Comparison of ENCODE assay signal across 1 cellular context in the genomic region with DNA sequence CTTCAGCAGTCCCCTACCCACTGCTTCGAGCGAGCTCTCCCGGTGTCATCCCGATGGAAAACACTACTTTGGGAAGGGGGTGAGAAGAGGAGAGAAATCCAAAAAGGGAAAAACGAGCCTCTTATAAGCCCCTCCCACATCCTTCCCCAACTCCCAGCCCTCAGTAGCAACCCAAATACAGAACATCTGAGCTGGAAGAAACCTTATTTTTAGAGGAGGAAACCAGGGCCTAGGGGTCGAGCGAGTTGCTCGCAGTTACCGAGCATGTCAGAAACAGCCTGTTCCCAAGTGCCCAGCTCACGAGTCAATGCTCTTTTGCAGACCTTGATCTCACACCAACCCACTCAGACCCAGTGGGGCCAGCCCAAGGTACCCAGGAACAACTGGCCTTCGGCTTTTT.
TF ChIP-seq lines count a peak whose summit lies in the region.

No MANE protein-coding gene starts in this region.

TF ChIP-seq in H1, 55 proteins besides CTCF, POLR2A, EP300 and RAD21:
- TF ChIP-seq CEBPB (IDR thresholded peaks at IDR 0.05; ENCODE audit: low read depth, low read length) (no peak), JUN (IDR thresholded peaks at IDR 0.05; ENCODE audit: low read depth, low read length) (no peak), EZH2 (IDR thresholded peaks at IDR 0.05; ENCODE audit: low read depth, low read length, severe bottlenecking) (no peak), TCF12 (IDR thresholded peaks at IDR 0.05; ENCODE audit: low read depth, low read length) (no peak), CTBP2 (IDR thresholded peaks at IDR 0.05; ENCODE audit: borderline replicate concordance, insufficient read depth, insufficient read length, low read length) (no peak), SP1 (IDR thresholded peaks at IDR 0.05; ENCODE audit: low read depth, low read length) (no peak), JUND (IDR thresholded peaks at IDR 0.05; ENCODE audit: low read length) (no peak), KDM1A (IDR thresholded peaks at IDR 0.05; ENCODE audit: borderline replicate concordance, low read length) (no peak), PHF8 (conservative IDR thresholded peaks at IDR 0.05; ENCODE audit: low read depth, low read length) (no peak), HDAC2 (IDR thresholded peaks at IDR 0.05; ENCODE audit: borderline replicate concordance in 1 of 2, low read depth in 2 of 2, low read length in 2 of 2) (no peak), SRF (IDR thresholded peaks at IDR 0.05; ENCODE audit: low read depth, low read length) (no peak), KDM4A (IDR thresholded peaks at IDR 0.05; ENCODE audit: low read depth, low read length, severe bottlenecking) (no peak), SAP30 (IDR thresholded peaks at IDR 0.05; ENCODE audit: insufficient read depth, insufficient replicate concordance, low read length) (no peak), NANOG (IDR thresholded peaks at IDR 0.05; ENCODE audit: insufficient read depth, low read depth, low read length, poor library complexity, severe bottlenecking) (no peak), NRF1 (IDR thresholded peaks at IDR 0.05; ENCODE audit: low read depth, low read length) (no peak), CHD1 (IDR thresholded peaks at IDR 0.05; ENCODE audit: low read depth, low read length) (no peak)
- TF ChIP-seq, protein P1, sequence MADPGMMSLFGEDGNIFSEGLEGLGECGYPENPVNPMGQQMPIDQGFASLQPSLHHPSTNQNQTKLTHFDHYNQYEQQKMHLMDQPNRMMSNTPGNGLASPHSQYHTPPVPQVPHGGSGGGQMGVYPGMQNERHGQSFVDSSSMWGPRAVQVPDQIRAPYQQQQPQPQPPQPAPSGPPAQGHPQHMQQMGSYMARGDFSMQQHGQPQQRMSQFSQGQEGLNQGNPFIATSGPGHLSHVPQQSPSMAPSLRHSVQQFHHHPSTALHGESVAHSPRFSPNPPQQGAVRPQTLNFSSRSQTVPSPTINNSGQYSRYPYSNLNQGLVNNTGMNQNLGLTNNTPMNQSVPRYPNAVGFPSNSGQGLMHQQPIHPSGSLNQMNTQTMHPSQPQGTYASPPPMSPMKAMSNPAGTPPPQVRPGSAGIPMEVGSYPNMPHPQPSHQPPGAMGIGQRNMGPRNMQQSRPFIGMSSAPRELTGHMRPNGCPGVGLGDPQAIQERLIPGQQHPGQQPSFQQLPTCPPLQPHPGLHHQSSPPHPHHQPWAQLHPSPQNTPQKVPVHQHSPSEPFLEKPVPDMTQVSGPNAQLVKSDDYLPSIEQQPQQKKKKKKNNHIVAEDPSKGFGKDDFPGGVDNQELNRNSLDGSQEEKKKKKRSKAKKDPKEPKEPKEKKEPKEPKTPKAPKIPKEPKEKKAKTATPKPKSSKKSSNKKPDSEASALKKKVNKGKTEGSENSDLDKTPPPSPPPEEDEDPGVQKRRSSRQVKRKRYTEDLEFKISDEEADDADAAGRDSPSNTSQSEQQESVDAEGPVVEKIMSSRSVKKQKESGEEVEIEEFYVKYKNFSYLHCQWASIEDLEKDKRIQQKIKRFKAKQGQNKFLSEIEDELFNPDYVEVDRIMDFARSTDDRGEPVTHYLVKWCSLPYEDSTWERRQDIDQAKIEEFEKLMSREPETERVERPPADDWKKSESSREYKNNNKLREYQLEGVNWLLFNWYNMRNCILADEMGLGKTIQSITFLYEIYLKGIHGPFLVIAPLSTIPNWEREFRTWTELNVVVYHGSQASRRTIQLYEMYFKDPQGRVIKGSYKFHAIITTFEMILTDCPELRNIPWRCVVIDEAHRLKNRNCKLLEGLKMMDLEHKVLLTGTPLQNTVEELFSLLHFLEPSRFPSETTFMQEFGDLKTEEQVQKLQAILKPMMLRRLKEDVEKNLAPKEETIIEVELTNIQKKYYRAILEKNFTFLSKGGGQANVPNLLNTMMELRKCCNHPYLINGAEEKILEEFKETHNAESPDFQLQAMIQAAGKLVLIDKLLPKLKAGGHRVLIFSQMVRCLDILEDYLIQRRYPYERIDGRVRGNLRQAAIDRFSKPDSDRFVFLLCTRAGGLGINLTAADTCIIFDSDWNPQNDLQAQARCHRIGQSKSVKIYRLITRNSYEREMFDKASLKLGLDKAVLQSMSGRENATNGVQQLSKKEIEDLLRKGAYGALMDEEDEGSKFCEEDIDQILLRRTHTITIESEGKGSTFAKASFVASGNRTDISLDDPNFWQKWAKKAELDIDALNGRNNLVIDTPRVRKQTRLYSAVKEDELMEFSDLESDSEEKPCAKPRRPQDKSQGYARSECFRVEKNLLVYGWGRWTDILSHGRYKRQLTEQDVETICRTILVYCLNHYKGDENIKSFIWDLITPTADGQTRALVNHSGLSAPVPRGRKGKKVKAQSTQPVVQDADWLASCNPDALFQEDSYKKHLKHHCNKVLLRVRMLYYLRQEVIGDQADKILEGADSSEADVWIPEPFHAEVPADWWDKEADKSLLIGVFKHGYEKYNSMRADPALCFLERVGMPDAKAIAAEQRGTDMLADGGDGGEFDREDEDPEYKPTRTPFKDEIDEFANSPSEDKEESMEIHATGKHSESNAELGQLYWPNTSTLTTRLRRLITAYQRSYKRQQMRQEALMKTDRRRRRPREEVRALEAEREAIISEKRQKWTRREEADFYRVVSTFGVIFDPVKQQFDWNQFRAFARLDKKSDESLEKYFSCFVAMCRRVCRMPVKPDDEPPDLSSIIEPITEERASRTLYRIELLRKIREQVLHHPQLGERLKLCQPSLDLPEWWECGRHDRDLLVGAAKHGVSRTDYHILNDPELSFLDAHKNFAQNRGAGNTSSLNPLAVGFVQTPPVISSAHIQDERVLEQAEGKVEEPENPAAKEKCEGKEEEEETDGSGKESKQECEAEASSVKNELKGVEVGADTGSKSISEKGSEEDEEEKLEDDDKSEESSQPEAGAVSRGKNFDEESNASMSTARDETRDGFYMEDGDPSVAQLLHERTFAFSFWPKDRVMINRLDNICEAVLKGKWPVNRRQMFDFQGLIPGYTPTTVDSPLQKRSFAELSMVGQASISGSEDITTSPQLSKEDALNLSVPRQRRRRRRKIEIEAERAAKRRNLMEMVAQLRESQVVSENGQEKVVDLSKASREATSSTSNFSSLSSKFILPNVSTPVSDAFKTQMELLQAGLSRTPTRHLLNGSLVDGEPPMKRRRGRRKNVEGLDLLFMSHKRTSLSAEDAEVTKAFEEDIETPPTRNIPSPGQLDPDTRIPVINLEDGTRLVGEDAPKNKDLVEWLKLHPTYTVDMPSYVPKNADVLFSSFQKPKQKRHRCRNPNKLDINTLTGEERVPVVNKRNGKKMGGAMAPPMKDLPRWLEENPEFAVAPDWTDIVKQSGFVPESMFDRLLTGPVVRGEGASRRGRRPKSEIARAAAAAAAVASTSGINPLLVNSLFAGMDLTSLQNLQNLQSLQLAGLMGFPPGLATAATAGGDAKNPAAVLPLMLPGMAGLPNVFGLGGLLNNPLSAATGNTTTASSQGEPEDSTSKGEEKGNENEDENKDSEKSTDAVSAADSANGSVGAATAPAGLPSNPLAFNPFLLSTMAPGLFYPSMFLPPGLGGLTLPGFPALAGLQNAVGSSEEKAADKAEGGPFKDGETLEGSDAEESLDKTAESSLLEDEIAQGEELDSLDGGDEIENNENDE (IDR thresholded peaks at IDR 0.05; ENCODE audit: insufficient replicate concordance, low read length), result no peak
- TF ChIP-seq, protein P2, sequence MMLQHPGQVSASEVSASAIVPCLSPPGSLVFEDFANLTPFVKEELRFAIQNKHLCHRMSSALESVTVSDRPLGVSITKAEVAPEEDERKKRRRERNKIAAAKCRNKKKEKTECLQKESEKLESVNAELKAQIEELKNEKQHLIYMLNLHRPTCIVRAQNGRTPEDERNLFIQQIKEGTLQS (IDR thresholded peaks at IDR 0.05; ENCODE audit: insufficient read depth, low read depth, low read length), result no peak
TF ChIP-seq in H1: peak in this region for 0.
